21 cellular contexts compared by ENCODE assay signal in genomic region chr21:39504230-39504629, GRCh38. TPM values are rescaled to one million over a fixed set of nuclear protein-coding genes. Genes with fewer than 3 reads are reported as not detected.
"Had no signal": no experiment of that assay in that cellular context is flagged by ENCODE, and none has a peak within 500 bp of the region (broad histone marks: within the 10 kb centered on the region; RNA-seq: fewer than 3 reads in every experiment).

No MANE protein-coding gene starts in this region.

- ATAC-seq: activated T-cell treated with anti-CD3 and anti-CD28 coated beads, Interleukin-2, amount 50 U/mL, for 4 hours; gastroesophageal sphincter; left cardiac atrium; WTC11 had no signal

- DNase-seq: activated CD4-positive, alpha-beta T cell treated with anti-CD3 and anti-CD28 coated beads, Interleukin-2, amount 50 U/mL, for 48 hours; activated CD8-positive, alpha-beta memory T cell treated with anti-CD3 and anti-CD28 coated beads, Interleukin-2, amount 50 U/mL, for 48 hours; activated naive CD4-positive, alpha-beta T cell treated with Interleukin-2 at 50 U/mL for 16 hours; activated naive CD8-positive, alpha-beta T cell treated with anti-CD3 and anti-CD28 coated beads for 36 hours; activated T-cell treated with anti-CD3 and anti-CD28 coated beads, Interleukin-2, amount 50 U/mL, for 4 hours; cerebellar nuclear complex; endodermal cell; esophagus squamous epithelium; head of caudate nucleus; islet precursor cell; left cardiac atrium; nephron progenitor cell; substantia nigra; T1000 had no signal

- H3K27ac ChIP-seq: breast epithelium, coronary artery, esophagus squamous epithelium, gastroesophageal sphincter, thyroid gland had no signal

- H3K36me3 ChIP-seq: breast epithelium, esophagus squamous epithelium, gastroesophageal sphincter, thyroid gland had no signal

- H3K4me1 ChIP-seq: breast epithelium, esophagus squamous epithelium, gastroesophageal sphincter had no signal

- H3K27me3 ChIP-seq: breast epithelium, esophagus squamous epithelium, gastroesophageal sphincter, thyroid gland had no signal

- FAIRE-seq: astrocyte had no signal

- H3K4me3 ChIP-seq: breast epithelium, coronary artery, esophagus squamous epithelium, gastroesophageal sphincter, thyroid gland had no signal

- H3K9me3 ChIP-seq: breast epithelium, esophagus squamous epithelium, gastroesophageal sphincter, thyroid gland had no signal

RNA-seq across cellular contexts. Expression of gene SH3BGR, which starts 52.5 kb away (rescaled TPM):
- total RNA-seq: mononuclear cell had no signal

RNA-seq across cellular contexts. Expression of gene LCA5L, which starts 58.7 kb away (rescaled TPM):
- total RNA-seq: mononuclear cell had no signal
